Comparison of ENCODE assay signal across 23 cellular contexts in genomic region chr6:105881608-105882007, GRCh38.
"Had no signal": no experiment of that assay in that cellular context is flagged by ENCODE, and none has a peak within 500 bp of the region (broad histone marks: within the 10 kb centered on the region; RNA-seq: fewer than 3 reads in every experiment).

No MANE protein-coding gene starts in this region.

- ATAC-seq: activated CD4-positive, CD25-positive, alpha-beta regulatory T cell treated with anti-CD3 and anti-CD28 coated beads, Interleukin-2, amount 50 U/mL, for 24 hours; gastroesophageal sphincter; left cardiac atrium; right lobe of liver; stimulated activated naive CD8-positive, alpha-beta T cell treated with anti-CD3 and anti-CD28 coated beads, Interleukin-15, Interleukin-2, amounts not matched to agents 100 U/mL and 50 U/mL, for 24 hours had no signal

- H3K4me1 ChIP-seq: right lobe of liver, testis had no signal

- DNase-seq: activated CD4-positive, alpha-beta T cell treated with anti-CD3 and anti-CD28 coated beads for 48 hours; activated CD4-positive, alpha-beta T cell treated with anti-CD3 and anti-CD28 coated beads, Interleukin-2, amount 50 U/mL, for 48 hours; activated CD8-positive, alpha-beta memory T cell treated with anti-CD3 and anti-CD28 coated beads, Interleukin-2, amount 50 U/mL, for 4 hours; activated effector memory CD4-positive, alpha-beta T cell treated with anti-CD3 and anti-CD28 coated beads, Interleukin-2, amount 50 U/mL, for 16 hours; activated naive CD4-positive, alpha-beta T cell treated with anti-CD3 and anti-CD28 coated beads, Interleukin-2, amount 10 ng/mL, durations not matched to agents 7 days and 5 days; activated naive CD8-positive, alpha-beta T cell treated with anti-CD3 and anti-CD28 coated beads, Interleukin-2, amount 10 ng/mL, durations not matched to agents 7 days and 5 days; activated T-cell treated with anti-CD3 and anti-CD28 coated beads, Interleukin-2, amount 50 U/mL, for 1 hour; amniotic stem cell; brain microvascular endothelial cell; hippocampal formation; left cardiac atrium; mammary epithelial cell; ovary; right lobe of liver; stimulated activated CD4-positive, alpha-beta T cell treated with anti-CD3 and anti-CD28 coated beads, Interleukin-2, amount 100 ng/mL, for 48 hours; stimulated activated naive CD8-positive, alpha-beta T cell treated with anti-CD3 and anti-CD28 coated beads, Interleukin-15, Interleukin-2, amounts not matched to agents 100 U/mL and 50 U/mL, for 24 hours; T-helper 9 cell; testis; transverse colon; WERI-Rb-1 had no signal

- H3K36me3 ChIP-seq: brain microvascular endothelial cell, gastroesophageal sphincter, ovary, right lobe of liver, transverse colon, WERI-Rb-1 had no signal

- H3K4me3 ChIP-seq: coronary artery, gastroesophageal sphincter, ovary, right lobe of liver, testis, transverse colon had no signal

- H3K27ac ChIP-seq: brain microvascular endothelial cell, coronary artery, gastroesophageal sphincter, ovary, right lobe of liver, testis, WERI-Rb-1 had no signal

- H3K9me3 ChIP-seq: gastroesophageal sphincter, ovary, right lobe of liver, testis, transverse colon had no signal

- H3K27me3 ChIP-seq: brain microvascular endothelial cell, gastroesophageal sphincter, ovary, right lobe of liver, testis, transverse colon had no signal
